8 cellular contexts compared by ENCODE assay signal in the genomic region with DNA sequence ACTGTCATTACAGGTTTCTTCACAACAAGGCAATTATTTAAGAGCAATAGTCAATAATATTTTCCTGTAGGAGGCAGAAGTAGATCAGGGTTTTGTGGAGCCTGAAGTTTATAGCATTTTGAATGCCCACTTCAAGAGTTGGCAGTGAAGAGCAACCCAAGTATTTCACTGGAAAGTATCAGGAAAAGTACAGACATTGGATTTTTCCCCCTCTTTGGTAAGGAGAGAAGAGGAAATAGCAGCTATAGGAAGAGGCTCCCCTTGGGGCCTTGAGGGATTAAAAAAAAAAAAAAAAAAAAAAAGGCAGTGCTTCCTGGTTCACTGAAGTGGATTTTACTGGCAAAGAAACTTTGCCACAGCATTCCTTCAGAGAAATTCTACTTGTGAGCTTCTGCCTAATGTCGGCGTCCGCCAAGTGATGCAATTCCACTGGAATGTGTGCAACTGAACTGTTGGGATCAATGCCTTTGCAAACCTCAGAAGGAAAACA. TPM values are rescaled to one million over a fixed set of nuclear protein-coding genes. Genes with fewer than 3 reads are reported as not detected.
DNase-seq lines count a peak whose midpoint lies in the region; ATAC-seq and TF ChIP-seq lines count a peak whose summit lies in the region.

No MANE protein-coding gene starts in this region.

- H3K36me3 Mint-ChIP-seq in activated naive CD8-positive, alpha-beta T cell treated with anti-CD3 and anti-CD28 coated beads, Interleukin-2, amount 50 U/mL, for 24 hours (ENCODE audit: low read depth), result no peaks in the 10 kb centered on the region

- TF ChIP-seq POLR2A in stomach (IDR thresholded peaks at IDR 0.05), result no peak

- TF ChIP-seq CTCF in AG09319 (IDR thresholded peaks at IDR 0.05; ENCODE audit: low read depth, low read length) (no peak; the same call in none of the 2 replicates), stomach (IDR thresholded peaks at IDR 0.05) (no peak)

- DNase-seq in AG09319 (ENCODE audit: extremely low read depth, low read depth) (peak; percentile 28), NCI-H460 (ENCODE audit: extremely low read depth, low read depth) (peak; percentile 71), dedifferentiated amniotic fluid mesenchymal stem cell (ENCODE audit: extremely low spot score) (peak; percentile 52), myocyte (ENCODE audit: low read depth) (peak; percentile 3), stomach (no peak), NOMO-1 treated with dmso at 0.1 percent for 144 hours (lab: John Stamatoyannopoulos, UW; ENCODE audit: unreplicated experiment) (no peak)
- DNase-seq in activated CD4-positive, alpha-beta T cell treated with anti-CD3 and anti-CD28 coated beads, Interleukin-2, amount 50 U/mL, for 48 hours, result no peak
- DNase-seq in activated naive CD8-positive, alpha-beta T cell treated with anti-CD3 and anti-CD28 coated beads, Interleukin-2, amount 50 U/mL, for 24 hours, result no peak

- no peaks in the 10 kb centered on the region for H3K27me3 ChIP-seq in stomach

- no peak overlapping the region for H3K27ac Mint-ChIP-seq in activated naive CD8-positive, alpha-beta T cell treated with anti-CD3 and anti-CD28 coated beads, Interleukin-2, amount 50 U/mL, for 24 hours

- no peaks in the 10 kb centered on the region for H3K4me1 ChIP-seq in stomach

- H3K9me3 Mint-ChIP-seq in activated naive CD8-positive, alpha-beta T cell treated with anti-CD3 and anti-CD28 coated beads, Interleukin-2, amount 50 U/mL, for 24 hours, result peaks cover 5% of the 10 kb centered on the region

- H3K9me3 ChIP-seq in stomach, result no peaks in the 10 kb centered on the region

- no peak overlapping the region for H3K27ac ChIP-seq in stomach

- H3K4me1 Mint-ChIP-seq in activated naive CD8-positive, alpha-beta T cell treated with anti-CD3 and anti-CD28 coated beads, Interleukin-2, amount 50 U/mL, for 24 hours, result no peaks in the 10 kb centered on the region

- 23 to 44% (median 38%) methylated on average over 3 of the region's 3 CpGs for WGBS in stomach, 5 donors

- intact Hi-C loops in stomach (cut with DNase I; ENCODE audit: low total_unique reads), result no loop called here

- no peak overlapping the region for H3K4me3 Mint-ChIP-seq in activated naive CD8-positive, alpha-beta T cell treated with anti-CD3 and anti-CD28 coated beads, Interleukin-2, amount 50 U/mL, for 24 hours

- H3K36me3 ChIP-seq in stomach, result no peaks in the 10 kb centered on the region

- TF ChIP-seq EP300 in stomach (IDR thresholded peaks at IDR 0.05), result no peak

- no peaks in the 10 kb centered on the region for H3K27me3 Mint-ChIP-seq in activated naive CD8-positive, alpha-beta T cell treated with anti-CD3 and anti-CD28 coated beads, Interleukin-2, amount 50 U/mL, for 24 hours

- H3K4me3 ChIP-seq in stomach, result no peak overlapping the region

- ATAC-seq in activated naive CD8-positive, alpha-beta T cell treated with anti-CD3 and anti-CD28 coated beads, Interleukin-2, amount 50 U/mL, for 24 hours, result no peak

RNA-seq across cellular contexts. Expression of gene CNTN6, which starts 5.7 kb away (rescaled TPM):
- 0.17 and 0.46 TPM in 2 replicates for total RNA-seq in NCI-H460 (2014; rRNA removed; shearing (Covaris generic))
- 0.25 and 0.39 TPM in 2 replicates for polyA plus RNA-seq in NCI-H460 (2014; cell fraction: nucleus; rRNA removed)
- total RNA-seq in myocyte (not detected in 2 replicates), stomach (1 to 10 TPM in 1 of 5 donors, not detected in 4; 2.2 TPM)
- not detected for polyA plus RNA-seq in myocyte (2012)
- polyA plus RNA-seq in stomach, result not detected

Comparison
In these comparisons a context has a peak if more than half of its experiments do, and no peak if none do; other contexts are left out.
1. DNase-seq: peak in AG09319 (single experiment), NCI-H460 (single experiment), dedifferentiated amniotic fluid mesenchymal stem cell (single experiment) and myocyte (single experiment); none in stomach (single experiment), NOMO-1 treated with dmso at 0.1 percent for 144 hours (single experiment), activated CD4-positive, alpha-beta T cell treated with anti-CD3 and anti-CD28 coated beads, Interleukin-2, amount 50 U/mL, for 48 hours (0 of 2) and activated naive CD8-positive, alpha-beta T cell treated with anti-CD3 and anti-CD28 coated beads, Interleukin-2, amount 50 U/mL, for 24 hours (single experiment).